ENCODE assay signal across 8 cellular contexts in the genomic region with DNA sequence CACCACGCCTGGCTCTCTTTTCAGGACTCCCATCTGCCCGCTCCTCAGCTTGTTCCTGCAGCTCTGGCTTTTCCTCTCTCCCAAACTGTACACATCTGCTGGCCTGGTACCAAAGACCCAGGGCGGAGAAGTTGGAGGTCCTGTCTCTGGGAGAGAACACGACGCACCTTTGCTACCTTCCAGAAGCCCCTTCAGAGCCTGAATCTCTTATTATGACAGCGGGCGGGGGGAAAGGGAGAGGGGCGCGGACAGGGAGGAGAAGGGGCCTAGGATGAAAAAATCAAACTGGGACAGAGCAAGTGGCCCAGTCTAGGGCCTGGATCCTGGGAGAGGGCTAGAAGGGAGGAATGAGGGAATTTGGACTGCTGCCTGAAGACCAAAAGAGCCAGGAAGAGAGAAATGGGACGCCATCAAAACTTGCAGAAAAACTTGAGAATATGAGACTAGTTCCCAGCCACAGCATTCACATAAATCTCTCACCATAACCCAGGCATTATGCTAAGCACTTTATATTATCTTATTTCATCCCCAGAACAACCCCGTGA. TPM values are rescaled to one million over a fixed set of nuclear protein-coding genes. Genes with fewer than 3 reads are reported as not detected.
DNase-seq lines count a peak whose midpoint lies in the region; ATAC-seq and TF ChIP-seq lines count a peak whose summit lies in the region.

No MANE protein-coding gene starts in this region.

- H3K4me1 Mint-ChIP-seq in Caco-2 (ENCODE audit: low read depth, unreplicated experiment) (peaks cover 21% of the 10 kb centered on the region), WTC11 (peaks cover 17% of the 10 kb centered on the region), glutamatergic neuron (ENCODE audit: low read depth, unreplicated experiment) (peaks cover 20% of the 10 kb centered on the region)

- H3K27ac ChIP-seq in sigmoid colon: peak overlapping the region; percentile 99 to 100 (median 100)

- TF ChIP-seq POLR2A in sigmoid colon (IDR thresholded peaks at IDR 0.05): peak; percentile 47 to 72

- in situ Hi-C loops in GM13976 (cut with MboI; ENCODE audit: low sequenced_read_pairs, unreplicated experiment): no loop called here

- H3K27ac Mint-ChIP-seq in Caco-2 (ENCODE audit: unreplicated experiment): peak overlapping the region; percentile 99
- peak overlapping the region; percentile 100; the same call in 1 of the 2 replicates for H3K27ac Mint-ChIP-seq in WTC11
- peak overlapping the region; percentile 52 for H3K27ac Mint-ChIP-seq in glutamatergic neuron (ENCODE audit: unreplicated experiment)

- CTCF ChIA-PET in Caco-2 (lab: Charles Lee) (no interaction called here), WTC11 (lab: Charles Lee) (interaction anchor here (0.6 to 2.0 kb wide), 9 partner anchors 9 to 97 kb away, joined by 3 to 9 read pairs (median 3); a partner anchor contains a TSS)

- ATAC-seq in WTC11 (no peak), HG03571 (IDR thresholded peaks at IDR 0.05; ENCODE audit: unreplicated experiment) (no peak)

- peak overlapping the region; percentile 84 for H3K4me3 Mint-ChIP-seq in Caco-2 (ENCODE audit: unreplicated experiment)
- H3K4me3 Mint-ChIP-seq in WTC11: no peak overlapping the region
- H3K4me3 Mint-ChIP-seq in glutamatergic neuron (ENCODE audit: unreplicated experiment): no peak overlapping the region

- TF ChIP-seq CTCF in Caco-2 (IDR thresholded peaks at IDR 0.05; ENCODE audit: insufficient read depth in 1 of 2, low read depth in 1 of 2, low read length in 1 of 2, severe bottlenecking in 1 of 2, unreplicated experiment in 1 of 2) (no peak), WTC11 (IDR thresholded peaks at IDR 0.05) (no peak), glutamatergic neuron (IDR thresholded peaks at IDR 0.05; ENCODE audit: partially characterized antibody, unreplicated experiment) (no peak), sigmoid colon (IDR thresholded peaks at IDR 0.05) (no peak), GM13976 (IDR thresholded peaks at IDR 0.05; ENCODE audit: borderline replicate concordance, control extremely low read depth, extremely low read depth, insufficient read depth, missing control alignments) (no peak)

- H3K4me1 ChIP-seq in Caco-2 (peaks cover 19% of the 10 kb centered on the region), sigmoid colon (peaks cover 0 to 59% (median 55%) of the 10 kb centered on the region in 4 donors)

- no peaks in the 10 kb centered on the region for H3K9me3 ChIP-seq in Caco-2
- no peaks in the 10 kb centered on the region for H3K9me3 ChIP-seq in sigmoid colon

- BruUV-seq in Caco-2 (replicated peaks; lab: Mats Ljungman, UMichigan): no TSS peak

- peak overlapping the region; percentile 30 for H3K4me3 ChIP-seq in Caco-2 (ENCODE audit: low read depth, low read length)
- peak overlapping the region; percentile 93 to 97 (median 96) for H3K4me3 ChIP-seq in sigmoid colon

- no peak for DNase-seq in Caco-2
- no peak for DNase-seq in WTC11 (ENCODE audit: low spot score)
- DNase-seq in glutamatergic neuron: no peak
- DNase-seq in sigmoid colon: no peak
- DNase-seq in GM13976 (ENCODE audit: low spot score): no peak
- DNase-seq in mucosa of gallbladder (ENCODE audit: low spot score): no peak
- no peak for DNase-seq in activated naive CD4-positive, alpha-beta T cell (lab: John Stamatoyannopoulos, UW)

- no peak for TF ChIP-seq EP300 in sigmoid colon (IDR thresholded peaks at IDR 0.05)

- no peaks in the 10 kb centered on the region for H3K27me3 ChIP-seq in Caco-2 (replicated peaks; ENCODE audit: control insufficient read depth, insufficient read depth, low read length)
- H3K27me3 ChIP-seq in sigmoid colon: no peaks in the 10 kb centered on the region

- H3K9me3 Mint-ChIP-seq in Caco-2 (ENCODE audit: unreplicated experiment) (no peaks in the 10 kb centered on the region), WTC11 (no peaks in the 10 kb centered on the region), glutamatergic neuron (ENCODE audit: unreplicated experiment) (peaks cover 17% of the 10 kb centered on the region)

- POLR2A ChIA-PET in Caco-2 (lab: Charles Lee) (interaction anchor here (1.2 kb wide), 1 partner anchor 18 kb away, joined by 3 read pairs; no protein-coding TSS in a partner anchor), WTC11 (lab: Charles Lee) (interaction anchor here (0.6 to 1.9 kb wide), 10 partner anchors 9 to 140 kb away, joined by 3 to 7 read pairs (median 4); a partner anchor contains a TSS)

- intact Hi-C loops in Caco-2 (cut with micrococcal nuclease; ENCODE audit: unreplicated experiment): no loop called here
- intact Hi-C loops in sigmoid colon (cut with DNase I): loop anchor here (5.0 kb wide), 1 partner anchor 312 kb away; no protein-coding TSS in a partner anchor

- no peaks in the 10 kb centered on the region for H3K36me3 ChIP-seq in Caco-2 (ENCODE audit: control insufficient read depth, insufficient read depth, low read length)
- peaks cover 12 to 26% (median 20%) of the 10 kb centered on the region in 4 donors for H3K36me3 ChIP-seq in sigmoid colon

- H3K36me3 Mint-ChIP-seq in Caco-2 (ENCODE audit: insufficient read depth, unreplicated experiment): peaks cover 16% of the 10 kb centered on the region
- no peaks in the 10 kb centered on the region; the same call in 1 of the 2 replicates for H3K36me3 Mint-ChIP-seq in WTC11
- no peaks in the 10 kb centered on the region for H3K36me3 Mint-ChIP-seq in glutamatergic neuron (ENCODE audit: unreplicated experiment)

- H3K27me3 Mint-ChIP-seq in Caco-2 (ENCODE audit: insufficient read depth, unreplicated experiment) (no peaks in the 10 kb centered on the region), WTC11 (ENCODE audit: low read depth) (peaks cover 3% of the 10 kb centered on the region; the same call in 1 of the 2 replicates), glutamatergic neuron (ENCODE audit: unreplicated experiment) (peaks cover 12% of the 10 kb centered on the region)

- 31 to 53% methylated on average over 11 of the region's 11 CpGs for WGBS in sigmoid colon, 2 donors

TF ChIP-seq in WTC11, 78 proteins besides CTCF, POLR2A, EP300 and RAD21:
- TF ChIP-seq, protein P1, sequence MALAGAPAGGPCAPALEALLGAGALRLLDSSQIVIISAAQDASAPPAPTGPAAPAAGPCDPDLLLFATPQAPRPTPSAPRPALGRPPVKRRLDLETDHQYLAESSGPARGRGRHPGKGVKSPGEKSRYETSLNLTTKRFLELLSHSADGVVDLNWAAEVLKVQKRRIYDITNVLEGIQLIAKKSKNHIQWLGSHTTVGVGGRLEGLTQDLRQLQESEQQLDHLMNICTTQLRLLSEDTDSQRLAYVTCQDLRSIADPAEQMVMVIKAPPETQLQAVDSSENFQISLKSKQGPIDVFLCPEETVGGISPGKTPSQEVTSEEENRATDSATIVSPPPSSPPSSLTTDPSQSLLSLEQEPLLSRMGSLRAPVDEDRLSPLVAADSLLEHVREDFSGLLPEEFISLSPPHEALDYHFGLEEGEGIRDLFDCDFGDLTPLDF (CRISPR knock-in tag; IDR thresholded peaks at IDR 0.05): no peak
- TF ChIP-seq PRRX2 (CRISPR knock-in tag; IDR thresholded peaks at IDR 0.05) (no peak), ZNF317 (CRISPR knock-in tag; IDR thresholded peaks at IDR 0.05; ENCODE audit: borderline replicate concordance, low read depth) (no peak), GRHL2 (CRISPR knock-in tag; IDR thresholded peaks at IDR 0.05; ENCODE audit: insufficient replicate concordance, severe bottlenecking) (no peak)
- TF ChIP-seq, protein P2, sequence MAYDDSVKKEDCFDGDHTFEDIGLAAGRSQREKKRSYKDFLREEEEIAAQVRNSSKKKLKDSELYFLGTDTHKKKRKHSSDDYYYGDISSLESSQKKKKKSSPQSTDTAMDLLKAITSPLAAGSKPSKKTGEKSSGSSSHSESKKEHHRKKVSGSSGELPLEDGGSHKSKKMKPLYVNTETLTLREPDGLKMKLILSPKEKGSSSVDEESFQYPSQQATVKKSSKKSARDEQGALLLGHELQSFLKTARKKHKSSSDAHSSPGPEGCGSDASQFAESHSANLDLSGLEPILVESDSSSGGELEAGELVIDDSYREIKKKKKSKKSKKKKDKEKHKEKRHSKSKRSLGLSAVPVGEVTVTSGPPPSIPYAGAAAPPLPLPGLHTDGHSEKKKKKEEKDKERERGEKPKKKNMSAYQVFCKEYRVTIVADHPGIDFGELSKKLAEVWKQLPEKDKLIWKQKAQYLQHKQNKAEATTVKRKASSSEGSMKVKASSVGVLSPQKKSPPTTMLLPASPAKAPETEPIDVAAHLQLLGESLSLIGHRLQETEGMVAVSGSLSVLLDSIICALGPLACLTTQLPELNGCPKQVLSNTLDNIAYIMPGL (CRISPR knock-in tag; IDR thresholded peaks at IDR 0.05): no peak
- TF ChIP-seq, protein P3, sequence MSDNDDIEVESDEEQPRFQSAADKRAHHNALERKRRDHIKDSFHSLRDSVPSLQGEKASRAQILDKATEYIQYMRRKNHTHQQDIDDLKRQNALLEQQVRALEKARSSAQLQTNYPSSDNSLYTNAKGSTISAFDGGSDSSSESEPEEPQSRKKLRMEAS (CRISPR knock-in tag; IDR thresholded peaks at IDR 0.05): no peak

RNA-seq across cellular contexts. Expression of a gene that starts 2.5 kb away (rescaled TPM):
- 10.6 and 10.8 TPM in 2 replicates for total RNA-seq in Caco-2 (2022)
- 30.6 to 46.9 TPM (median 34.0 TPM) in 3 replicates for total RNA-seq in WTC11 (2021)
- 64.6 TPM for total RNA-seq in glutamatergic neuron (ENCODE audit: unreplicated experiment)
- 100 to 1,000 TPM in 2 of 4 donors, 10 to 100 TPM in 2; 60.3 to 153 (median 84.5) TPM for total RNA-seq in sigmoid colon
- 10 to 100 TPM; 30.5 to 67.7 (median 34.2) TPM for polyA plus RNA-seq in sigmoid colon
- 123 TPM for total RNA-seq in mucosa of gallbladder

RNA-seq across cellular contexts. Expression of a gene that starts 8.1 kb away (rescaled TPM):
- total RNA-seq in Caco-2 (2022): 10.5 and 12.2 TPM in 2 replicates
- 24.1 to 27.4 TPM (median 24.3 TPM) in 3 replicates for total RNA-seq in WTC11 (2021)
- total RNA-seq in glutamatergic neuron (ENCODE audit: unreplicated experiment): 117 TPM
- total RNA-seq in sigmoid colon: 10 to 100 TPM; 20.4 to 29.6 (median 27.3) TPM
- 10 to 100 TPM; 37.7 to 57.1 (median 54.9) TPM for polyA plus RNA-seq in sigmoid colon
- 73.8 TPM for total RNA-seq in mucosa of gallbladder

RNA-seq across cellular contexts. Expression of a gene that starts 21.5 kb away (rescaled TPM):
- 5.4 TPM in 2 replicates for total RNA-seq in Caco-2 (2022)
- total RNA-seq in WTC11 (2021): 11.3 to 17.2 TPM (median 11.9 TPM) in 3 replicates
- 12.8 TPM for total RNA-seq in glutamatergic neuron (ENCODE audit: unreplicated experiment)
- total RNA-seq in sigmoid colon: 10 to 100 TPM in 3 of 4 donors, 1 to 10 TPM in 1; 8.3 to 61.7 (median 20.6) TPM
- 10 to 100 TPM in 1 of 3 donors, 1 to 10 TPM in 2; 4.6 to 20.8 (median 7.2) TPM for polyA plus RNA-seq in sigmoid colon
- 22.5 TPM for total RNA-seq in mucosa of gallbladder

RNA-seq across cellular contexts. Expression of a gene that starts 30.8 kb away (rescaled TPM):
- not detected in 2 replicates for total RNA-seq in Caco-2 (2022)
- total RNA-seq in WTC11 (2021): 3.1 to 3.9 TPM (median 3.7 TPM) in 3 replicates
- 2.2 TPM for total RNA-seq in glutamatergic neuron (ENCODE audit: unreplicated experiment)
- total RNA-seq in sigmoid colon: not detected
- under 1 TPM in 1 of 3 donors, not detected in 2; 0.16 TPM for polyA plus RNA-seq in sigmoid colon
- 0.78 TPM for total RNA-seq in mucosa of gallbladder

RNA-seq across cellular contexts. Expression of a gene that starts 35.3 kb away (rescaled TPM):
- total RNA-seq in Caco-2 (2022) (4.2 and 4.7 TPM in 2 replicates), WTC11 (2021) (5.0 to 5.6 TPM (median 5.1 TPM) in 3 replicates), glutamatergic neuron (ENCODE audit: unreplicated experiment) (14.2 TPM), sigmoid colon (10 to 100 TPM in 3 of 4 donors, 1 to 10 TPM in 1; 7.7 to 17.7 (median 15.8) TPM), mucosa of gallbladder (12.4 TPM)
- 10 to 100 TPM in 2 of 3 donors, 1 to 10 TPM in 1; 9.2 to 14.6 (median 10.8) TPM for polyA plus RNA-seq in sigmoid colon
